In the genomic region with DNA sequence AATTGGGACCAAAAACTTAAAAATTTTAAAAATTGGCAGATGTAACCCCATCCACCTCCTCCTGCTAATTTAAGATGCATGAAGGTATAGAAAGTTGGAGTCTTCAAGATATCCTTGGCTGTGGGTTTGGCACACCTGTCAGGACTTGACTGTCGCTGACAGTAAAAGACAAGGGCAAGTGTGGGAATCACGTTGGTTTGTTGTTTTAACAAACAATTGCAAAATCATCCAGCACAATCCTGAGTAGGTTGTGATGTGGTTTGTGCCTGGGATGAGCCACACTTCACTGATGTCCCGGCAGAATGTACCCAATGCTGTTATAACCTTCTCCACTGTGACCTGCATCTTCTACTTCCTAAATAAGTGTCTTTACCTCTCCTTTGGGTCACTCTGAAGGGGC, we compare ENCODE assay signal across 14 cellular contexts. TPM values are rescaled to one million over a fixed set of nuclear protein-coding genes. Genes with fewer than 3 reads are reported as not detected.
DNase-seq lines count a peak whose midpoint lies in the region; ATAC-seq and TF ChIP-seq lines count a peak whose summit lies in the region.
"Had no signal": no experiment of that assay in that cellular context is flagged by ENCODE, and none has a peak within 500 bp of the region (broad histone marks: within the 10 kb centered on the region; RNA-seq: fewer than 3 reads in every experiment).

No MANE protein-coding gene starts in this region.

- no peak overlapping the region for H2BK120ac ChIP-seq in neuronal stem cell (ENCODE audit: low read depth, low read length)

- H3K36me3 Mint-ChIP-seq in CD14-positive monocyte, result peaks cover 0 to 23% of the 10 kb centered on the region in 2 donors
- H3K36me3 Mint-ChIP-seq in CD4-positive, alpha-beta T cell (ENCODE audit: low read depth), result no peaks in the 10 kb centered on the region
- H3K36me3 Mint-ChIP-seq in naive thymus-derived CD8-positive, alpha-beta T cell, result no peaks in the 10 kb centered on the region

- H3K9me3 Mint-ChIP-seq in CD14-positive monocyte, result peaks cover 0 to 22% (median 15%) of the 10 kb centered on the region in 7 donors
- H3K9me3 Mint-ChIP-seq in CD4-positive, alpha-beta T cell, result no peaks in the 10 kb centered on the region
- peaks cover 0 to 2% (median 0%) of the 10 kb centered on the region in 9 donors for H3K9me3 Mint-ChIP-seq in naive thymus-derived CD8-positive, alpha-beta T cell

- in situ Hi-C loops in ACHN (cut with HindIII; ENCODE audit: low pct_ligation_motif_present, low pct_unique_long_range_greater_than_20kb, low sequenced_read_pairs), result no loop called here

- no peak overlapping the region for H3K9ac ChIP-seq in neuronal stem cell (ENCODE audit: low read depth, low read length, poor library complexity)

- no CpG with 5 or more reads among the region's 3 CpGs for WGBS in neuronal stem cell (ENCODE audit: extremely low coverage in 2 of 2, insufficient read length in 2 of 2, insufficient replicate concordance in 1 of 2), 2 donors

- H3K4me1 Mint-ChIP-seq in CD14-positive monocyte, result peaks cover 68% of the 10 kb centered on the region
- peaks cover 48% of the 10 kb centered on the region for H3K4me1 Mint-ChIP-seq in CD4-positive, alpha-beta T cell (ENCODE audit: low read depth)
- peaks cover 27 to 52% (median 32%) of the 10 kb centered on the region in 4 donors for H3K4me1 Mint-ChIP-seq in naive thymus-derived CD8-positive, alpha-beta T cell

- POLR2A ChIA-PET in CD4-positive, alpha-beta T cell (lab: Charles Lee), result interaction anchor here (0.5 kb wide), 1 partner anchor 98 kb away, joined by 3 read pairs; no protein-coding TSS in a partner anchor
- POLR2A ChIA-PET in naive thymus-derived CD8-positive, alpha-beta T cell (lab: Charles Lee), result no interaction called here

- H3K79me1 ChIP-seq in neuronal stem cell (ENCODE audit: low read depth, low read length), result no peaks in the 10 kb centered on the region

- no peak overlapping the region for H3K4me2 ChIP-seq in neuronal stem cell (ENCODE audit: insufficient read depth, low read length, poor library complexity, severe bottlenecking)

- no peak overlapping the region for H2BK12ac ChIP-seq in neuronal stem cell (ENCODE audit: low read length)

- no peak overlapping the region for H3K4ac ChIP-seq in neuronal stem cell (ENCODE audit: low read length)

- no peak overlapping the region for H2BK5ac ChIP-seq in neuronal stem cell (ENCODE audit: low read length)

- H3K4me3 ChIP-seq in neuronal stem cell (ENCODE audit: low read length in 2 of 2), result no peak overlapping the region

- no peak overlapping the region for H3K27ac ChIP-seq in CD4-positive, alpha-beta T cell (ENCODE audit: low read depth, low read length)
- H3K27ac ChIP-seq in angular gyrus (ENCODE audit: low read depth, low read length) (peak overlapping the region; percentile 9), neuronal stem cell (replicated peaks; ENCODE audit: low read length) (no peak overlapping the region)
- H3K27ac ChIP-seq: foreskin keratinocyte had no signal

- no peak overlapping the region for H4K91ac ChIP-seq in neuronal stem cell (ENCODE audit: low read depth, low read length, poor library complexity)

- DNase-seq in CD14-positive monocyte (ENCODE audit: low spot score), result no peak
- DNase-seq in CD4-positive, alpha-beta T cell, result no peak
- DNase-seq in naive thymus-derived CD8-positive, alpha-beta T cell, result no peak
- no peak for DNase-seq in NCI-H1092 (lab: John Stamatoyannopoulos, UW)
- no peak for DNase-seq in neuronal stem cell (ENCODE audit: low spot score)
- no peak for DNase-seq in ACHN
- DNase-seq: activated CD4-positive, CD25-positive, alpha-beta regulatory T cell; BE2C; midbrain; NCI-H2081 treated with DMSO at 0.1 percent for 48 hours; SHP77 had no signal

- no peaks in the 10 kb centered on the region for H3K9me3 ChIP-seq in CD4-positive, alpha-beta T cell (ENCODE audit: control insufficient read depth, low read length)
- H3K9me3 ChIP-seq in neuronal stem cell (replicated peaks in 1 of 2; ENCODE audit: control insufficient read depth in 2 of 2, insufficient read depth in 1 of 2, low read depth in 1 of 2, low read length in 2 of 2), result peaks cover 0 to 2% of the 10 kb centered on the region in 2 donors
- H3K9me3 ChIP-seq: BE2C had no signal

- H3K14ac ChIP-seq in neuronal stem cell (ENCODE audit: low read length), result no peak overlapping the region

- peaks cover 2 to 5% of the 10 kb centered on the region in 2 donors for H3K4me1 ChIP-seq in neuronal stem cell (ENCODE audit: control insufficient read depth in 2 of 2, insufficient read depth in 1 of 2, low read depth in 1 of 2, low read length in 2 of 2)
- H3K4me1 ChIP-seq: BE2C had no signal

- no peak overlapping the region for H3K23ac ChIP-seq in neuronal stem cell (ENCODE audit: low read depth, low read length, poor library complexity)

- no peak for ATAC-seq in CD4-positive, alpha-beta T cell (ENCODE audit: poor library complexity)
- no peak for ATAC-seq in naive thymus-derived CD8-positive, alpha-beta T cell
- ATAC-seq: sciatic nerve had no signal

- peaks cover 32% of the 10 kb centered on the region for H3K27me3 ChIP-seq in CD4-positive, alpha-beta T cell (ENCODE audit: control insufficient read depth, insufficient read depth, low read length)
- peaks cover 8 to 76% (median 43%) of the 10 kb centered on the region in 3 experiments for H3K27me3 ChIP-seq in neuronal stem cell (ENCODE audit: control insufficient read depth in 3 of 3, insufficient read depth in 3 of 3, low read depth in 1 of 3, low read length in 3 of 3)

- H3K27ac Mint-ChIP-seq in CD14-positive monocyte, result no peak overlapping the region
- H3K27ac Mint-ChIP-seq in CD4-positive, alpha-beta T cell, result no peak overlapping the region
- peak overlapping the region in 3 of 10 donors; percentile 15 to 86 (median 69) for H3K27ac Mint-ChIP-seq in naive thymus-derived CD8-positive, alpha-beta T cell

- intact Hi-C loops in CD14-positive monocyte (cut with micrococcal nuclease), result loop anchor here in 1 of 2 donors (10.0 kb wide), 1 partner anchor 148 kb away; no protein-coding TSS in a partner anchor
- intact Hi-C loops in CD4-positive, alpha-beta T cell (cut with DNase I, micrococcal nuclease), result loop anchor here in 1 of 2 experiments (5.0 kb wide), 1 partner anchor 140 kb away; no protein-coding TSS in a partner anchor

- no peak overlapping the region for H2AFZ ChIP-seq in neuronal stem cell (ENCODE audit: low read length)

- H3K36me3 ChIP-seq in neuronal stem cell (replicated peaks in 1 of 2; ENCODE audit: control insufficient read depth in 2 of 2, insufficient read depth in 2 of 2, low read length in 2 of 2), result no peaks in the 10 kb centered on the region
- H3K36me3 ChIP-seq: BE2C had no signal

- no peak overlapping the region for H3K18ac ChIP-seq in neuronal stem cell (ENCODE audit: low read length)

- CTCF ChIA-PET in CD4-positive, alpha-beta T cell (lab: Charles Lee), result no interaction called here

- no peak overlapping the region for H2AK5ac ChIP-seq in neuronal stem cell (ENCODE audit: low read depth, low read length)

- peaks cover 45 to 58% (median 50%) of the 10 kb centered on the region in 3 donors for H3K27me3 Mint-ChIP-seq in CD14-positive monocyte (ENCODE audit: low read depth in 3 of 3)
- H3K27me3 Mint-ChIP-seq in CD4-positive, alpha-beta T cell, result peaks cover 43% of the 10 kb centered on the region
- H3K27me3 Mint-ChIP-seq in naive thymus-derived CD8-positive, alpha-beta T cell, result peaks cover 0 to 58% (median 23%) of the 10 kb centered on the region in 5 donors

- no peak overlapping the region for H4K8ac ChIP-seq in neuronal stem cell (ENCODE audit: low read depth, low read length)

- H3K4me3 Mint-ChIP-seq in CD14-positive monocyte, result peak overlapping the region; percentile 4 to 88
- peak overlapping the region; percentile 83 for H3K4me3 Mint-ChIP-seq in CD4-positive, alpha-beta T cell
- H3K4me3 Mint-ChIP-seq in naive thymus-derived CD8-positive, alpha-beta T cell, result peak overlapping the region; percentile 65 to 96 (median 82)

- no peak for TF ChIP-seq CTCF in CD14-positive monocyte (IDR thresholded peaks at IDR 0.05)
- TF ChIP-seq CTCF in CD4-positive, alpha-beta T cell (IDR thresholded peaks at IDR 0.05), result no peak

- H2BK15ac ChIP-seq in neuronal stem cell (ENCODE audit: low read length), result no peak overlapping the region

RNA-seq across cellular contexts. Expression of gene HOPX, which starts 24.0 kb away (rescaled TPM):
- 1 to 10 TPM in 1 of 2 donors, under 1 TPM in 1; 0.39 to 1.3 TPM for polyA plus RNA-seq in CD14-positive monocyte
- 1 to 10 TPM; 4.3 to 5.9 TPM for total RNA-seq in CD4-positive, alpha-beta T cell
- 1 to 10 TPM; 5.9 to 6.9 TPM for total RNA-seq in naive thymus-derived CD8-positive, alpha-beta T cell
- 100 to 1,000 TPM in 1 of 3 donors, 10 to 100 TPM in 1, 1 to 10 TPM in 1; 5.0 to 183 (median 21.4) TPM for polyA plus RNA-seq in naive thymus-derived CD8-positive, alpha-beta T cell
- polyA plus RNA-seq in neuronal stem cell (2013, experiment 1 of 2), result 1.4 TPM
- 1.2 TPM for polyA plus RNA-seq in neuronal stem cell (2013, experiment 2 of 2)
